In the genomic region with DNA sequence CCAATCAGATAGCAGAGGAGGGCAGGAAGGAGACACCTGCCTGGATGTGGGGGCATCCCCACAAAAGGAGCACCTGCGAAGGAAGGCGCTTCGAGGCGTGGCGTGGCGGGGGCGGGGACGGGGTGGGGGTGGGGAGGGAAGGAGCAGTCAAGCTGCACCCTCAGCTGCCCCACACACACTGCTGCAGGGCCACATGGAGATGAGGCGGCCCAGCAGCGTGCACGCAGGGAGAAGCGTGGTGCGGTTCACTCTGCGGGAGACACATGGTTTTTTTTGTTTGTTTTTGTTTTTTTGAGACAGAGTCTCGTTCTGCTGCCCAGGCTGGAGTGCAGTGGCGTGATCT, we compare ENCODE assay signal across 26 cellular contexts. TPM values are rescaled to one million over a fixed set of nuclear protein-coding genes. Genes with fewer than 3 reads are reported as not detected.
"Had no signal": no experiment of that assay in that cellular context is flagged by ENCODE, and none has a peak within 500 bp of the region (broad histone marks: within the 10 kb centered on the region; RNA-seq: fewer than 3 reads in every experiment).

No MANE protein-coding gene starts in this region.

- H3K9me3 Mint-ChIP-seq: activated B cell treated with CpG ODN at 0.5 μM for 24 hours; activated naive CD4-positive, alpha-beta T cell treated with anti-CD3 and anti-CD28 coated beads, Interleukin-2, amount 50 U/mL, for 72 hours; activated T-cell treated with anti-CD3 and anti-CD28 coated beads, Interleukin-2, amount 50 U/mL, for 24 hours; activated T-helper 17 cell treated with anti-CD3 and anti-CD28 coated beads, Interleukin-2, amount 50 U/mL, for 72 hours; neural crest cell; stimulated activated effector memory CD8-positive, alpha-beta T cell treated with anti-CD3 and anti-CD28 coated beads, Interleukin-12 subunit alpha, Interleukin-12 subunit beta, amount 100 ng/mL, for 72 hours; stimulated activated naive CD8-positive, alpha-beta T cell treated with anti-CD3 and anti-CD28 coated beads, Interleukin-15, amount 100 ng/mL, for 72 hours had no signal

- H3K4me3 ChIP-seq: ascending aorta, esophagus muscularis mucosa, lung, right lobe of liver, skin epidermis, upper lobe of left lung had no signal

- H3K27me3 ChIP-seq: ascending aorta, esophagus muscularis mucosa, right lobe of liver, upper lobe of left lung had no signal

- H3K27me3 Mint-ChIP-seq: activated B cell treated with CpG ODN at 0.5 μM for 24 hours; activated CD4-positive, alpha-beta T cell treated with anti-CD3 and anti-CD28 coated beads for 36 hours; activated T-cell treated with anti-CD3 and anti-CD28 coated beads, Interleukin-2, amount 50 U/mL, for 24 hours; activated T-helper 17 cell treated with anti-CD3 and anti-CD28 coated beads, Interleukin-2, amount 50 U/mL, for 72 hours; stimulated activated naive CD8-positive, alpha-beta T cell treated with anti-CD3 and anti-CD28 coated beads, Interleukin-15, amount 100 ng/mL, for 72 hours had no signal

- H3K36me3 Mint-ChIP-seq: activated naive CD4-positive, alpha-beta T cell treated with anti-CD3 and anti-CD28 coated beads, Interleukin-2, amount 50 U/mL, for 72 hours had no signal

- H3K27ac Mint-ChIP-seq: activated B cell treated with CpG ODN at 0.5 μM for 24 hours; activated CD4-positive, alpha-beta T cell treated with anti-CD3 and anti-CD28 coated beads for 36 hours; activated T-cell treated with anti-CD3 and anti-CD28 coated beads, Interleukin-2, amount 50 U/mL, for 24 hours; activated T-helper 17 cell treated with anti-CD3 and anti-CD28 coated beads, Interleukin-2, amount 50 U/mL, for 72 hours had no signal

- H3K4me1 Mint-ChIP-seq: activated CD4-positive, alpha-beta T cell treated with anti-CD3 and anti-CD28 coated beads for 36 hours; activated T-helper 17 cell treated with anti-CD3 and anti-CD28 coated beads, Interleukin-2, amount 50 U/mL, for 72 hours; stimulated activated effector memory CD8-positive, alpha-beta T cell treated with anti-CD3 and anti-CD28 coated beads, Interleukin-12 subunit alpha, Interleukin-12 subunit beta, amount 100 ng/mL, for 72 hours had no signal

- H3K9me3 ChIP-seq: ascending aorta, esophagus muscularis mucosa, right lobe of liver, upper lobe of left lung had no signal

- H3K4me3 Mint-ChIP-seq: activated B cell treated with CpG ODN at 0.5 μM for 24 hours; activated CD4-positive, alpha-beta T cell treated with anti-CD3 and anti-CD28 coated beads for 36 hours; activated T-cell treated with anti-CD3 and anti-CD28 coated beads, Interleukin-2, amount 50 U/mL, for 24 hours; activated T-helper 17 cell treated with anti-CD3 and anti-CD28 coated beads, Interleukin-2, amount 50 U/mL, for 72 hours; neural crest cell; stimulated activated effector memory CD8-positive, alpha-beta T cell treated with anti-CD3 and anti-CD28 coated beads, Interleukin-12 subunit alpha, Interleukin-12 subunit beta, amount 100 ng/mL, for 72 hours; stimulated activated naive CD8-positive, alpha-beta T cell treated with anti-CD3 and anti-CD28 coated beads, Interleukin-15, amount 100 ng/mL, for 72 hours had no signal

- FAIRE-seq: endothelial cell of umbilical vein, frontal cortex, keratinocyte had no signal

- H3K4me1 ChIP-seq: ascending aorta had no signal

- H3K27ac ChIP-seq: ascending aorta, right lobe of liver had no signal

- DNase-seq: activated B cell treated with CpG ODN at 0.5 μM for 24 hours; activated CD4-positive, alpha-beta T cell treated with anti-CD3 and anti-CD28 coated beads for 36 hours; activated CD4-positive, alpha-beta T cell treated with anti-CD3 and anti-CD28 coated beads, Interleukin-2, amount 50 U/mL, for 4 hours; activated CD8-positive, alpha-beta memory T cell treated with anti-CD3 and anti-CD28 coated beads for 24 hours; activated CD8-positive, alpha-beta memory T cell treated with anti-CD3 and anti-CD28 coated beads, Interleukin-2, amount 50 U/mL, for 4 hours; activated T-cell treated with anti-CD3 and anti-CD28 coated beads, Interleukin-2, amount 50 U/mL, for 24 hours; central memory CD4-positive, alpha-beta T cell; effector memory CD4-positive, alpha-beta T cell; occipital lobe; stimulated activated CD4-positive, alpha-beta T cell treated with anti-CD3 and anti-CD28 coated beads, Interleukin-2, amount 100 ng/mL, for 24 hours; stimulated activated naive CD8-positive, alpha-beta T cell treated with anti-CD3 and anti-CD28 coated beads, Interleukin-15, amount 100 ng/mL, for 72 hours; T-helper 9 cell had no signal

- ATAC-seq: activated CD4-positive, alpha-beta T cell treated with anti-CD3 and anti-CD28 coated beads for 36 hours; activated naive CD4-positive, alpha-beta T cell treated with anti-CD3 and anti-CD28 coated beads, Interleukin-2, amount 50 U/mL, for 72 hours; activated T-helper 17 cell treated with anti-CD3 and anti-CD28 coated beads, Interleukin-2, amount 50 U/mL, for 72 hours; stimulated activated effector memory CD8-positive, alpha-beta T cell treated with anti-CD3 and anti-CD28 coated beads, Interleukin-12 subunit alpha, Interleukin-12 subunit beta, amount 100 ng/mL, for 72 hours; stimulated activated naive CD8-positive, alpha-beta T cell treated with anti-CD3 and anti-CD28 coated beads, Interleukin-15, amount 100 ng/mL, for 72 hours had no signal

RNA-seq across cellular contexts. Expression of a gene that starts 22.1 kb away (rescaled TPM):
- total RNA-seq: activated B cell treated with CpG ODN at 0.5 μM for 24 hours; ascending aorta; neural crest cell; T-helper 1 cell treated with Interleukin-12 subunit alpha and Interleukin-12 subunit beta and Interleukin-4 antibody, amounts not matched to agents 30 ng/mL and 1 ng/mL, for 36 hours had no signal
- polyA plus RNA-seq: endothelial cell of umbilical vein had no signal
